ENCODE assay signal across 16 cellular contexts in genomic region chr2:66331176-66331575, GRCh38.
DNase-seq lines count a peak whose midpoint lies in the region; ATAC-seq and TF ChIP-seq lines count a peak whose summit lies in the region.
"Had no signal": no experiment of that assay in that cellular context is flagged by ENCODE, and none has a peak within 500 bp of the region (broad histone marks: within the 10 kb centered on the region; RNA-seq: fewer than 3 reads in every experiment).

No MANE protein-coding gene starts in this region.

- peak overlapping the region; percentile 69 for H3K27ac ChIP-seq in DND-41 (ENCODE audit: low read length)
- H3K27ac ChIP-seq in MM.1S (ENCODE audit: low read length) = no peak overlapping the region
- peak overlapping the region; percentile 67; the same call in 1 of the 2 replicates for H3K27ac ChIP-seq in SK-N-MC
- H3K27ac ChIP-seq: 22Rv1, BLaER1 had no signal

- H3K4me1 ChIP-seq in DND-41 (ENCODE audit: insufficient read depth, low read length) (peaks cover 46% of the 10 kb centered on the region), MM.1S (ENCODE audit: low read length) (no peaks in the 10 kb centered on the region)

- H3K9me3 ChIP-seq in DND-41 (ENCODE audit: insufficient read depth, low read length, severe bottlenecking) = no peaks in the 10 kb centered on the region
- H3K9me3 ChIP-seq in MM.1S (replicated peaks; ENCODE audit: insufficient read depth, low read length) = no peaks in the 10 kb centered on the region
- no peaks in the 10 kb centered on the region for H3K9me3 ChIP-seq in SK-N-MC (ENCODE audit: low read depth, low read length)
- H3K9me3 ChIP-seq: BLaER1 had no signal

- 0 out of 4 replicates have a peak overlapping the region, but pooled peaks of 1 of the 2 experiments have one; percentile 8 for H3K4me3 ChIP-seq in DND-41 (ENCODE audit: low read depth in 1 of 2, low read length in 2 of 2)
- no peak overlapping the region for H3K4me3 ChIP-seq in MM.1S (ENCODE audit: low read length)
- no peak overlapping the region for H3K4me3 ChIP-seq in SK-N-MC
- H3K4me3 ChIP-seq: BLaER1, GM23338 had no signal

- peak; percentile 72 for ATAC-seq in DND-41 (ENCODE audit: insufficient read depth, low read depth)
- ATAC-seq in HG02840 (IDR thresholded peaks at IDR 0.05; ENCODE audit: low FRiP score, unreplicated experiment) = no peak
- ATAC-seq: GM23338, HCT116 had no signal

- no peaks in the 10 kb centered on the region for H4K20me1 ChIP-seq in DND-41 (ENCODE audit: insufficient read depth, low read length)
- no peaks in the 10 kb centered on the region for H4K20me1 ChIP-seq in MM.1S (ENCODE audit: insufficient read depth, low read length)
- H4K20me1 ChIP-seq: BLaER1 had no signal

- H2AFZ ChIP-seq in DND-41 (ENCODE audit: low read depth, low read length) = no peak overlapping the region
- no peak overlapping the region for H2AFZ ChIP-seq in MM.1S (ENCODE audit: low read length)
- H2AFZ ChIP-seq: GM23338 had no signal

- in situ Hi-C loops in GM13977 (cut with MboI; ENCODE audit: low pct_unique_long_range_greater_than_20kb, low sequenced_read_pairs, unreplicated experiment) = no loop called here

- H3K4me2 ChIP-seq in DND-41 (ENCODE audit: insufficient read depth, low read length) (peak overlapping the region; percentile 37; the same call in 1 of the 2 replicates), MM.1S (ENCODE audit: low read depth, low read length) (no peak overlapping the region)
- H3K4me2 ChIP-seq: BLaER1, GM23338 had no signal

- H3K79me2 ChIP-seq in DND-41 (ENCODE audit: insufficient read depth, low read length) (no peaks in the 10 kb centered on the region), MM.1S (ENCODE audit: low read length) (no peaks in the 10 kb centered on the region)

- H3K27me3 ChIP-seq in DND-41 (ENCODE audit: insufficient read depth, low read length, poor library complexity) = no peaks in the 10 kb centered on the region
- H3K27me3 ChIP-seq in MM.1S (replicated peaks; ENCODE audit: insufficient read depth, low read length) = no peaks in the 10 kb centered on the region
- H3K27me3 ChIP-seq: BLaER1 had no signal

- DNase-seq in DND-41 (peak; percentile 61), MM.1S (peak; percentile 52), SK-N-MC (ENCODE audit: low read depth, low spot score) (no peak), GM13977 (ENCODE audit: low spot score) (no peak), C1 segment of cervical spinal cord (lab: John Stamatoyannopoulos, UW) (no peak)
- DNase-seq: CD4-positive, alpha-beta T cell; CD8-positive, alpha-beta memory T cell; DMS 273 treated with DMSO at 0.1 percent for 48 hours; DMS79; GF-D8; H9 had no signal

- no peaks in the 10 kb centered on the region for H3F3A ChIP-seq in MM.1S (ENCODE audit: insufficient read depth, low read length)

- no peaks in the 10 kb centered on the region for H3K36me3 ChIP-seq in DND-41 (ENCODE audit: insufficient read depth, low read length)
- no peaks in the 10 kb centered on the region for H3K36me3 ChIP-seq in MM.1S (replicated peaks; ENCODE audit: insufficient read depth, low read length)
- no peaks in the 10 kb centered on the region for H3K36me3 ChIP-seq in SK-N-MC (ENCODE audit: insufficient read depth, low read length)
- H3K36me3 ChIP-seq: BLaER1 had no signal

- no peak for TF ChIP-seq CTCF in DND-41 (IDR thresholded peaks at IDR 0.05; ENCODE audit: borderline replicate concordance, extremely low read depth, low read length, poor library complexity, severe bottlenecking)
- no peak for TF ChIP-seq CTCF in MM.1S (IDR thresholded peaks at IDR 0.05; ENCODE audit: low read length)
- no peak for TF ChIP-seq CTCF in GM13977 (IDR thresholded peaks at IDR 0.05; ENCODE audit: extremely low read depth, insufficient read depth, missing control alignments)

- H3K9me2 ChIP-seq in MM.1S (replicated peaks; ENCODE audit: insufficient read depth, low read length) = no peaks in the 10 kb centered on the region

- H3K9ac ChIP-seq in DND-41 (ENCODE audit: low read depth, low read length) (no peak overlapping the region), MM.1S (ENCODE audit: low read length) (no peak overlapping the region), SK-N-MC (ENCODE audit: insufficient read length) (no peak overlapping the region)
- H3K9ac ChIP-seq: BLaER1 had no signal

Comparison
In these comparisons a context has a peak if more than half of its experiments do, and no peak if none do; other contexts are left out.
1. DNase-seq: peak in DND-41 (single experiment) and MM.1S (single experiment); none in SK-N-MC (single experiment), GM13977 (single experiment) and C1 segment of cervical spinal cord (0 of 14).